Comparison of ENCODE assay signal across 9 cellular contexts in the genomic region with DNA sequence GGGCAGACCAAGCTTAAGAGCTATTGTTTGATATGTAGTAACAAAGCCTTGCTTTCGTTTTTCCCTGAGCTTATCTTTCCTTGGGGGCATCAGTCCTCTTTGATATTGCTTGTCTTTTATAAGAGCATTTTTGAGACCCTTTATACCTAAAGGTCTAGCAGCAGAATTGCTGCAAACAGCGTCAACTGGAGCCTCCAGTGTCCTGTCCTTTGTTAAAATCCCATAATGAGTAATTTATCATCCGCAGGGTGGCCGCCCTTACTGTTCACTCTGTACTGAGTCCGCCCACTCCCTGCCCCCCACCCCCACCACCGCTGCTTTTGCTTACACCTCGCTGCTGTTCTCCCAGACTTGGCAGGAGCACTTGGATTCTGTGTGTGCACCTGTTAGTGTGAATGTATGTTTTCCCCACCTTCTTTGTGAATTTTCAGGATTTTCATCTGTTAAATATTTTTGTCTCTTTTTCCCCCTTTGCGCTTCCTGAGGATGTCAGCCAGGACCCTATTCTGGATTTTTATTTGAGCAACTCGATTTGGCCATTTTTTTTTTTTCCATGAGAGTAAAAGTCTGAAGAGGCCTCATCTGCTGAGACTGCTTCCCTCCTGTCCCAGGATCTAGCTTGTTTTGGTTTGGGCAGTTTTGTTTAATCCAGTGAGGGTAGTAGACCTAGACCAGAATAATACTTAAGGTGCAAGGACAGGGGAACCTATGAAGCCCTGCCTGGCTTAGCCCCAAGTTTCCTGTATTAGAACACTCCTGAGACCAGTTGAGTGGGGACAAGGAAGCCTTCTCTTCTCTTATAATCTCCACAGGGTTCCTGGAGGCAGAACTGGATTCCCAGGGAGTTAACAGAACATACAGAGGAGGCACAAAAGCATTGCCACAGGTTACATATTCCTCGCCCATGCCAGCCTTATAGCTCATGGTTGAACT. TPM values are rescaled to one million over a fixed set of nuclear protein-coding genes. Genes with fewer than 3 reads are reported as not detected.
DNase-seq lines count a peak whose midpoint lies in the region; ATAC-seq lines count a peak whose summit lies in the region.
"Had no signal": no experiment of that assay in that cellular context is flagged by ENCODE, and none has a peak within 500 bp of the region (broad histone marks: within the 10 kb centered on the region; RNA-seq: fewer than 3 reads in every experiment).

No MANE protein-coding gene starts in this region.

- H3K27me3 Mint-ChIP-seq in T-helper 17 cell: no peaks in the 10 kb centered on the region
- peaks cover 2 to 6% (median 2%) of the 10 kb centered on the region in 3 donors for H3K27me3 Mint-ChIP-seq in immature natural killer cell (ENCODE audit: low read depth in 3 of 3)

- ATAC-seq in T-helper 17 cell: no peak
- no peak for ATAC-seq in HG02840 (IDR thresholded peaks at IDR 0.05; ENCODE audit: low FRiP score, unreplicated experiment)

- H3K4me3 ChIP-seq in subcutaneous abdominal adipose tissue (ENCODE audit: low read depth in 1 of 5, low read length in 5 of 5): no peak overlapping the region

- H3K27ac Mint-ChIP-seq in T-helper 17 cell (peak overlapping the region; percentile 98), immature natural killer cell (peak overlapping the region; percentile 89 to 99 (median 96))

- H3K36me3 Mint-ChIP-seq in T-helper 17 cell (ENCODE audit: low read depth) (no peaks in the 10 kb centered on the region), immature natural killer cell (peaks cover 6 to 7% (median 6%) of the 10 kb centered on the region in 3 donors)

- no peaks in the 10 kb centered on the region for H3K9me3 ChIP-seq in T-helper 17 cell (ENCODE audit: control insufficient read depth, low read length, poor library complexity, severe bottlenecking)
- H3K9me3 ChIP-seq in subcutaneous abdominal adipose tissue (ENCODE audit: control insufficient read depth in 5 of 5, low read length in 5 of 5): no peaks in the 10 kb centered on the region

- peak overlapping the region; percentile 100 for H3K4me3 Mint-ChIP-seq in T-helper 17 cell
- peak overlapping the region; percentile 69 to 91 (median 82) for H3K4me3 Mint-ChIP-seq in immature natural killer cell

- DNase-seq in NCI-H146 (lab: John Stamatoyannopoulos, UW): peak; percentile 55
- DNase-seq in NCI-H146 treated with DMSO at 0.1 percent for 48 hours (lab: John Stamatoyannopoulos, UW; ENCODE audit: unreplicated experiment): no peak
- DNase-seq in T-helper 17 cell: no peak
- DNase-seq in immature natural killer cell: no peak
- DNase-seq in activated gamma-delta T cell treated with Interleukin-2 at 50 U/mL for 16 hours: no peak
- no peak for DNase-seq in kidney glomerular epithelial cell (lab: John Stamatoyannopoulos, UW)
- DNase-seq: 8988T had no signal

- H3K27me3 ChIP-seq in subcutaneous abdominal adipose tissue (ENCODE audit: control insufficient read depth in 5 of 5, insufficient read depth in 4 of 5, low read length in 5 of 5): no peaks in the 10 kb centered on the region

- H3K4me1 Mint-ChIP-seq in T-helper 17 cell (peaks cover 75% of the 10 kb centered on the region), immature natural killer cell (peaks cover 86 to 87% of the 10 kb centered on the region in 2 donors)

- H3K4me1 ChIP-seq in subcutaneous abdominal adipose tissue (ENCODE audit: control insufficient read depth in 5 of 5, insufficient read depth in 5 of 5, low read length in 5 of 5): peaks cover 6 to 52% (median 15%) of the 10 kb centered on the region in 5 donors

- no peaks in the 10 kb centered on the region for H3K9me3 Mint-ChIP-seq in immature natural killer cell

- H3K27ac ChIP-seq in subcutaneous abdominal adipose tissue (ENCODE audit: low read depth, low read length): peak overlapping the region; percentile 83

- peaks cover 0 to 12% (median 2%) of the 10 kb centered on the region in 5 donors for H3K36me3 ChIP-seq in subcutaneous abdominal adipose tissue (ENCODE audit: control insufficient read depth in 5 of 5, insufficient read depth in 5 of 5, low read length in 5 of 5)

- peak overlapping the region in 3 of 5 donors; percentile 21 to 56 (median 39) for H3K9ac ChIP-seq in subcutaneous abdominal adipose tissue (ENCODE audit: low read length in 5 of 5)

RNA-seq across cellular contexts. Expression of a gene that starts 8.1 kb away (rescaled TPM):
- total RNA-seq in T-helper 17 cell: 10 to 100 TPM; 33.1 to 45.9 TPM
- 10 to 100 TPM in 2 of 3 donors, 1 to 10 TPM in 1; 7.1 to 20.7 (median 12.0) TPM for polyA plus RNA-seq in immature natural killer cell

RNA-seq across cellular contexts. Expression of a gene that starts 26.6 kb away (rescaled TPM):
- total RNA-seq in T-helper 17 cell: 10 to 100 TPM; 33.1 to 43.1 TPM
- polyA plus RNA-seq in immature natural killer cell: not detected

RNA-seq across cellular contexts. Expression of a gene that starts 38.8 kb away (rescaled TPM):
- 100 to 1,000 TPM; 284 to 305 TPM for total RNA-seq in T-helper 17 cell
- polyA plus RNA-seq in immature natural killer cell: 100 to 1,000 TPM in 1 of 3 donors, 10 to 100 TPM in 2; 78.9 to 125 (median 90.4) TPM

RNA-seq across cellular contexts. Expression of a gene that starts 39.0 kb away (rescaled TPM):
- total RNA-seq in T-helper 17 cell: under 1 TPM; 0.31 to 0.70 TPM
- polyA plus RNA-seq in immature natural killer cell: under 1 TPM in 1 of 3 donors, not detected in 2; 0.43 TPM

RNA-seq across cellular contexts. Expression of a gene that starts 55.0 kb away (rescaled TPM):
- total RNA-seq in T-helper 17 cell: 10 to 100 TPM; 12.6 to 14.7 TPM
- 1 to 10 TPM; 2.0 to 4.9 (median 4.7) TPM for polyA plus RNA-seq in immature natural killer cell
